ENCODE assay signal across 8 cellular contexts in genomic region chr5:104179057-104179456, GRCh38.
DNase-seq lines count a peak whose midpoint lies in the region; ATAC-seq lines count a peak whose summit lies in the region.

No MANE protein-coding gene starts in this region.

- DNase-seq in SHP77 (lab: John Stamatoyannopoulos, UW) = peak; percentile 10 to 40
- DNase-seq in SHP77 treated with DMSO at 0.1 percent for 48 hours (lab: John Stamatoyannopoulos, UW) = no peak
- DNase-seq in HCEC 1CT = peak; percentile 73
- peak; percentile 21 for DNase-seq in NCI-H2029 treated with DMSO at 0.1 percent for 48 hours (lab: John Stamatoyannopoulos, UW)
- DNase-seq in amygdala (lab: John Stamatoyannopoulos, UW) = peak in 29 of 56 donors; percentile 1 to 70 (median 20)
- DNase-seq in kidney tubule cell (ENCODE audit: low spot score) = peak; percentile 64
- no peak for DNase-seq in T-cell
- no peak for DNase-seq in stimulated activated naive CD4-positive, alpha-beta T cell (lab: John Stamatoyannopoulos, UW)

- no peaks in the 10 kb centered on the region for H3K4me1 Mint-ChIP-seq in T-cell

- peaks cover 18 to 26% (median 24%) of the 10 kb centered on the region in 3 donors for H3K9me3 Mint-ChIP-seq in T-cell

- H3K27ac Mint-ChIP-seq in T-cell = no peak overlapping the region

- no peaks in the 10 kb centered on the region for H3K36me3 Mint-ChIP-seq in T-cell

- no peak for ATAC-seq in T-cell (replicated peaks in 1 of 4)

- no peaks in the 10 kb centered on the region for H3K27me3 Mint-ChIP-seq in T-cell

- CTCF ChIA-PET in T-cell (lab: Charles Lee) = no interaction called here

- POLR2A ChIA-PET in T-cell (lab: Charles Lee) = interaction anchor here in 1 of 2 donors (0.6 kb wide), 1 partner anchor 14 kb away, joined by 3 read pairs; no protein-coding TSS in a partner anchor

- H3K4me3 Mint-ChIP-seq in T-cell = no peak overlapping the region

Comparison
In these comparisons a context has a peak if more than half of its experiments do, and no peak if none do; other contexts are left out.
1. DNase-seq: peak in SHP77 (2 of 2), HCEC 1CT (single experiment), NCI-H2029 treated with DMSO at 0.1 percent for 48 hours (single experiment), amygdala (29 of 56) and kidney tubule cell (single experiment); none in SHP77 treated with DMSO at 0.1 percent for 48 hours (single experiment), T-cell (0 of 34) and stimulated activated naive CD4-positive, alpha-beta T cell (0 of 6).